ENCODE assay signal across 1 cellular context in genomic region chr2:218444692-218445357, GRCh38.
TF ChIP-seq lines count a peak whose summit lies in the region.

No MANE protein-coding gene starts in this region.

TF ChIP-seq in HepG2, 621 proteins besides CTCF, POLR2A, EP300 and RAD21 (continued from another document and continues in another):
- TF ChIP-seq HMGXB3 (CRISPR knock-in tag; IDR thresholded peaks at IDR 0.05; ENCODE audit: borderline replicate concordance) (peak; percentile 80; the same call in 1 of the 2 replicates), BORCS8-MEF2B (CRISPR knock-in tag; IDR thresholded peaks at IDR 0.05) (peak; percentile 91), SOX13 (IDR thresholded peaks at IDR 0.05) (peak; percentile 70; the same call in 1 of the 2 replicates), SOX13 (CRISPR knock-in tag; conservative IDR thresholded peaks at IDR 0.05 in 1 of 2, IDR thresholded peaks at IDR 0.05 in 1 of 2) (peak in 1 of 2 experiments; percentile 90; a peak in 1 of 4 replicates), ZNF740 (CRISPR knock-in tag; IDR thresholded peaks at IDR 0.05) (peak; percentile 64; the same call in 1 of the 2 replicates), FOXA3 (CRISPR knock-in tag; IDR thresholded peaks at IDR 0.05) (peak; percentile 99), CSRNP2 (CRISPR knock-in tag; conservative IDR thresholded peaks at IDR 0.05; ENCODE audit: low read depth) (no peak), ZNF558 (CRISPR knock-in tag; IDR thresholded peaks at IDR 0.05; ENCODE audit: borderline replicate concordance) (peak; percentile 28; the same call in 1 of the 2 replicates), SMAD9 (CRISPR knock-in tag; IDR thresholded peaks at IDR 0.05) (no peak), PAF1 (CRISPR knock-in tag; IDR thresholded peaks at IDR 0.05) (no peak), NFYB (CRISPR knock-in tag; IDR thresholded peaks at IDR 0.05) (no peak), YY1 (IDR thresholded peaks at IDR 0.05; ENCODE audit: insufficient read depth, insufficient replicate concordance, low read depth, low read length) (no peak), ZSCAN25 (CRISPR knock-in tag; IDR thresholded peaks at IDR 0.05) (peak; percentile 98), BATF2 (CRISPR knock-in tag; IDR thresholded peaks at IDR 0.05) (no peak), ZNF207 (IDR thresholded peaks at IDR 0.05; ENCODE audit: borderline replicate concordance) (no peak), ETV5 (CRISPR knock-in tag; IDR thresholded peaks at IDR 0.05; ENCODE audit: borderline replicate concordance) (peak; percentile 98), GTF2F1 (IDR thresholded peaks at IDR 0.05; ENCODE audit: low read length) (no peak), SP2 (CRISPR knock-in tag; IDR thresholded peaks at IDR 0.05) (no peak), ZNF530 (CRISPR knock-in tag; IDR thresholded peaks at IDR 0.05; ENCODE audit: low read depth) (no peak), ASH2L (IDR thresholded peaks at IDR 0.05; ENCODE audit: insufficient read length, low read depth, low read length) (no peak), FOXP1 (IDR thresholded peaks at IDR 0.05) (peak; percentile 89), FOXP1 (CRISPR knock-in tag; IDR thresholded peaks at IDR 0.05) (peak; percentile 97), SRF (IDR thresholded peaks at IDR 0.05; ENCODE audit: low read depth, low read length) (0 out of 2 replicates have a peak, but pooled peaks have one; percentile 12), SYNCRIP (IDR thresholded peaks at IDR 0.05; ENCODE audit: insufficient read depth, low read depth, low read length) (no peak), ESRRA (CRISPR knock-in tag; IDR thresholded peaks at IDR 0.05; ENCODE audit: low read depth) (peak; percentile 96), YEATS4 (CRISPR knock-in tag; IDR thresholded peaks at IDR 0.05; ENCODE audit: borderline replicate concordance) (peak; percentile 93), IKZF1 (IDR thresholded peaks at IDR 0.05) (no peak), NKX3-1 (CRISPR knock-in tag; IDR thresholded peaks at IDR 0.05) (0 out of 2 replicates have a peak, but pooled peaks have one; percentile 4), GFI1 (CRISPR knock-in tag; IDR thresholded peaks at IDR 0.05; ENCODE audit: borderline replicate concordance) (peak; percentile 91), KDM6A (CRISPR knock-in tag; IDR thresholded peaks at IDR 0.05; ENCODE audit: low read depth) (peak; percentile 90), CCDC6 (CRISPR knock-in tag; IDR thresholded peaks at IDR 0.05) (peak; percentile 94), KDM5B (CRISPR knock-in tag; IDR thresholded peaks at IDR 0.05; ENCODE audit: borderline replicate concordance) (0 out of 2 replicates have a peak, but pooled peaks have one; percentile 36), ZBTB49 (CRISPR knock-in tag; IDR thresholded peaks at IDR 0.05; ENCODE audit: borderline replicate concordance) (no peak)
- TF ChIP-seq, protein P1, sequence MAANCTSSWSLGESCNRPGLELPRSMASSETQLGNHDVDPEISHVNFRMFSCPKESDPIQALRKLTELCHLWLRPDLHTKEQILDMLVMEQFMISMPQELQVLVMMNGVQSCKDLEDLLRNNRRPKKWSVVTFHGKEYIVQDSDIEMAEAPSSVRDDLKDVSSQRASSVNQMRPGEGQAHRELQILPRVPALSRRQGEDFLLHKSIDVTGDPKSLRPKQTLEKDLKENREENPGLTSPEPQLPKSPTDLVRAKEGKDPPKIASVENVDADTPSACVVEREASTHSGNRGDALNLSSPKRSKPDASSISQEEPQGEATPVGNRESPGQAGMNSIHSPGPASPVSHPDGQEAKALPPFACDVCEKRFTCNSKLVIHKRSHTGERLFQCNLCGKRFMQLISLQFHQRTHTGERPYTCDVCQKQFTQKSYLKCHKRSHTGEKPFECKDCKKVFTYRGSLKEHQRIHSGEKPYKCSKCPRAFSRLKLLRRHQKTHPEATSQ (CRISPR knock-in tag; IDR thresholded peaks at IDR 0.05; ENCODE audit: borderline replicate concordance): peak; percentile 79; the same call in 1 of the 2 replicates
- TF ChIP-seq, protein P2, sequence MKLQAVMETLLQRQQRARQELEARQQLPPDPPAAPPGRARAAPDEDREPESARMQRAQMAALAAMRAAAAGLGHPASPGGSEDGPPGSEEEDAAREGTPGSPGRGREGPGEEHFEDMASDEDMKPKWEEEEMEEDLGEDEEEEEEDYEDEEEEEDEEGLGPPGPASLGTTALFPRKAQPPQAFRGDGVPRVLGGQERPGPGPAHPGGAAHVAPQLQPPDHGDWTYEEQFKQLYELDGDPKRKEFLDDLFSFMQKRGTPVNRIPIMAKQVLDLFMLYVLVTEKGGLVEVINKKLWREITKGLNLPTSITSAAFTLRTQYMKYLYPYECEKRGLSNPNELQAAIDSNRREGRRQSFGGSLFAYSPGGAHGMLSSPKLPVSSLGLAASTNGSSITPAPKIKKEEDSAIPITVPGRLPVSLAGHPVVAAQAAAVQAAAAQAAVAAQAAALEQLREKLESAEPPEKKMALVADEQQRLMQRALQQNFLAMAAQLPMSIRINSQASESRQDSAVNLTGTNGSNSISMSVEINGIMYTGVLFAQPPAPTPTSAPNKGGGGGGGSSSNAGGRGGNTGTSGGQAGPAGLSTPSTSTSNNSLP (IDR thresholded peaks at IDR 0.05; ENCODE audit: low read depth, low read length): peak; percentile 90
- TF ChIP-seq, protein P3, sequence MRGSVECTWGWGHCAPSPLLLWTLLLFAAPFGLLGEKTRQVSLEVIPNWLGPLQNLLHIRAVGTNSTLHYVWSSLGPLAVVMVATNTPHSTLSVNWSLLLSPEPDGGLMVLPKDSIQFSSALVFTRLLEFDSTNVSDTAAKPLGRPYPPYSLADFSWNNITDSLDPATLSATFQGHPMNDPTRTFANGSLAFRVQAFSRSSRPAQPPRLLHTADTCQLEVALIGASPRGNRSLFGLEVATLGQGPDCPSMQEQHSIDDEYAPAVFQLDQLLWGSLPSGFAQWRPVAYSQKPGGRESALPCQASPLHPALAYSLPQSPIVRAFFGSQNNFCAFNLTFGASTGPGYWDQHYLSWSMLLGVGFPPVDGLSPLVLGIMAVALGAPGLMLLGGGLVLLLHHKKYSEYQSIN (CRISPR knock-in tag; IDR thresholded peaks at IDR 0.05; ENCODE audit: borderline replicate concordance): no peak
- TF ChIP-seq, protein P4, sequence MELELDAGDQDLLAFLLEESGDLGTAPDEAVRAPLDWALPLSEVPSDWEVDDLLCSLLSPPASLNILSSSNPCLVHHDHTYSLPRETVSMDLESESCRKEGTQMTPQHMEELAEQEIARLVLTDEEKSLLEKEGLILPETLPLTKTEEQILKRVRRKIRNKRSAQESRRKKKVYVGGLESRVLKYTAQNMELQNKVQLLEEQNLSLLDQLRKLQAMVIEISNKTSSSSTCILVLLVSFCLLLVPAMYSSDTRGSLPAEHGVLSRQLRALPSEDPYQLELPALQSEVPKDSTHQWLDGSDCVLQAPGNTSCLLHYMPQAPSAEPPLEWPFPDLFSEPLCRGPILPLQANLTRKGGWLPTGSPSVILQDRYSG (CRISPR knock-in tag; IDR thresholded peaks at IDR 0.05): no peak
- TF ChIP-seq, protein P5, sequence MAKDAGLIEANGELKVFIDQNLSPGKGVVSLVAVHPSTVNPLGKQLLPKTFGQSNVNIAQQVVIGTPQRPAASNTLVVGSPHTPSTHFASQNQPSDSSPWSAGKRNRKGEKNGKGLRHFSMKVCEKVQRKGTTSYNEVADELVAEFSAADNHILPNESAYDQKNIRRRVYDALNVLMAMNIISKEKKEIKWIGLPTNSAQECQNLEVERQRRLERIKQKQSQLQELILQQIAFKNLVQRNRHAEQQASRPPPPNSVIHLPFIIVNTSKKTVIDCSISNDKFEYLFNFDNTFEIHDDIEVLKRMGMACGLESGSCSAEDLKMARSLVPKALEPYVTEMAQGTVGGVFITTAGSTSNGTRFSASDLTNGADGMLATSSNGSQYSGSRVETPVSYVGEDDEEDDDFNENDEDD (CRISPR knock-in tag; IDR thresholded peaks at IDR 0.05; ENCODE audit: borderline replicate concordance): peak; percentile 20; the same call in 1 of the 2 replicates
- TF ChIP-seq, protein P6, sequence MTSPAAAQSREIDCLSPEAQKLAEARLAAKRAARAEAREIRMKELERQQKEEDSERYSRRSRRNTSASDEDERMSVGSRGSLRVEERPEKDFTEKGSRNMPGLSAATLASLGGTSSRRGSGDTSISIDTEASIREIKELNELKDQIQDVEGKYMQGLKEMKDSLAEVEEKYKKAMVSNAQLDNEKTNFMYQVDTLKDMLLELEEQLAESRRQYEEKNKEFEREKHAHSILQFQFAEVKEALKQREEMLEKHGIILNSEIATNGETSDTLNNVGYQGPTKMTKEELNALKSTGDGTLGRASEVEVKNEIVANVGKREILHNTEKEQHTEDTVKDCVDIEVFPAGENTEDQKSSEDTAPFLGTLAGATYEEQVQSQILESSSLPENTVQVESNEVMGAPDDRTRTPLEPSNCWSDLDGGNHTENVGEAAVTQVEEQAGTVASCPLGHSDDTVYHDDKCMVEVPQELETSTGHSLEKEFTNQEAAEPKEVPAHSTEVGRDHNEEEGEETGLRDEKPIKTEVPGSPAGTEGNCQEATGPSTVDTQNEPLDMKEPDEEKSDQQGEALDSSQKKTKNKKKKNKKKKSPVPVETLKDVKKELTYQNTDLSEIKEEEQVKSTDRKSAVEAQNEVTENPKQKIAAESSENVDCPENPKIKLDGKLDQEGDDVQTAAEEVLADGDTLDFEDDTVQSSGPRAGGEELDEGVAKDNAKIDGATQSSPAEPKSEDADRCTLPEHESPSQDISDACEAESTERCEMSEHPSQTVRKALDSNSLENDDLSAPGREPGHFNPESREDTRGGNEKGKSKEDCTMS (CRISPR knock-in tag; conservative IDR thresholded peaks at IDR 0.05): no peak
- TF ChIP-seq, protein P7, sequence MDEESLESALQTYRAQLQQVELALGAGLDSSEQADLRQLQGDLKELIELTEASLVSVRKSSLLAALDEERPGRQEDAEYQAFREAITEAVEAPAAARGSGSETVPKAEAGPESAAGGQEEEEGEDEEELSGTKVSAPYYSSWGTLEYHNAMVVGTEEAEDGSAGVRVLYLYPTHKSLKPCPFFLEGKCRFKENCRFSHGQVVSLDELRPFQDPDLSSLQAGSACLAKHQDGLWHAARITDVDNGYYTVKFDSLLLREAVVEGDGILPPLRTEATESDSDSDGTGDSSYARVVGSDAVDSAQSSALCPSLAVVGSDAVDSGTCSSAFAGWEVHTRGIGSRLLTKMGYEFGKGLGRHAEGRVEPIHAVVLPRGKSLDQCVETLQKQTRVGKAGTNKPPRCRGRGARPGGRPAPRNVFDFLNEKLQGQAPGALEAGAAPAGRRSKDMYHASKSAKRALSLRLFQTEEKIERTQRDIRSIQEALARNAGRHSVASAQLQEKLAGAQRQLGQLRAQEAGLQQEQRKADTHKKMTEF (CRISPR knock-in tag; IDR thresholded peaks at IDR 0.05): peak; percentile 96
